Comparison of ENCODE assay signal across 2 cellular contexts in genomic region chr2:101775092-101775491, GRCh38.
TF ChIP-seq lines count a peak whose summit lies in the region.

No MANE protein-coding gene starts in this region.

TF ChIP-seq in IMR-90, 13 proteins besides CTCF, POLR2A, EP300 and RAD21:
- no peak for TF ChIP-seq SMC3 (IDR thresholded peaks at IDR 0.05; ENCODE audit: low read depth, low read length)
- TF ChIP-seq USF2 (IDR thresholded peaks at IDR 0.05; ENCODE audit: low read depth, low read length): no peak
- TF ChIP-seq CHD1 (IDR thresholded peaks at IDR 0.05; ENCODE audit: low read depth, low read length): no peak
- TF ChIP-seq MAFK (IDR thresholded peaks at IDR 0.05; ENCODE audit: low read depth, low read length): no peak
- no peak for TF ChIP-seq CEBPB (IDR thresholded peaks at IDR 0.05; ENCODE audit: low read depth, low read length)
- TF ChIP-seq BHLHE40 (IDR thresholded peaks at IDR 0.05; ENCODE audit: low read depth, low read length): no peak
- no peak for TF ChIP-seq MXI1 (IDR thresholded peaks at IDR 0.05; ENCODE audit: borderline replicate concordance, low read depth, low read length)

TF ChIP-seq in HEK293T, 16 proteins besides CTCF, POLR2A, EP300 and RAD21:
- no peak for TF ChIP-seq ARNT (IDR thresholded peaks at IDR 0.05)
- TF ChIP-seq TARDBP (IDR thresholded peaks at IDR 0.05): no peak
- no peak for TF ChIP-seq HDGF (IDR thresholded peaks at IDR 0.05; ENCODE audit: borderline replicate concordance)
- no peak for TF ChIP-seq PKNOX1 (IDR thresholded peaks at IDR 0.05)
- no peak for TF ChIP-seq ELF4 (IDR thresholded peaks at IDR 0.05)
- TF ChIP-seq FOXK2 (IDR thresholded peaks at IDR 0.05): no peak
- no peak for TF ChIP-seq ZNF384 (IDR thresholded peaks at IDR 0.05)
- TF ChIP-seq L3MBTL2 (conservative IDR thresholded peaks at IDR 0.05): no peak
- no peak for TF ChIP-seq CTBP1 (IDR thresholded peaks at IDR 0.05; ENCODE audit: borderline replicate concordance)
- no peak for TF ChIP-seq FOXM1 (IDR thresholded peaks at IDR 0.05; ENCODE audit: borderline replicate concordance)
TF ChIP-seq in HEK293T: peak in this region for 0.
